Comparison of ENCODE assay signal across 9 cellular contexts in the genomic region with DNA sequence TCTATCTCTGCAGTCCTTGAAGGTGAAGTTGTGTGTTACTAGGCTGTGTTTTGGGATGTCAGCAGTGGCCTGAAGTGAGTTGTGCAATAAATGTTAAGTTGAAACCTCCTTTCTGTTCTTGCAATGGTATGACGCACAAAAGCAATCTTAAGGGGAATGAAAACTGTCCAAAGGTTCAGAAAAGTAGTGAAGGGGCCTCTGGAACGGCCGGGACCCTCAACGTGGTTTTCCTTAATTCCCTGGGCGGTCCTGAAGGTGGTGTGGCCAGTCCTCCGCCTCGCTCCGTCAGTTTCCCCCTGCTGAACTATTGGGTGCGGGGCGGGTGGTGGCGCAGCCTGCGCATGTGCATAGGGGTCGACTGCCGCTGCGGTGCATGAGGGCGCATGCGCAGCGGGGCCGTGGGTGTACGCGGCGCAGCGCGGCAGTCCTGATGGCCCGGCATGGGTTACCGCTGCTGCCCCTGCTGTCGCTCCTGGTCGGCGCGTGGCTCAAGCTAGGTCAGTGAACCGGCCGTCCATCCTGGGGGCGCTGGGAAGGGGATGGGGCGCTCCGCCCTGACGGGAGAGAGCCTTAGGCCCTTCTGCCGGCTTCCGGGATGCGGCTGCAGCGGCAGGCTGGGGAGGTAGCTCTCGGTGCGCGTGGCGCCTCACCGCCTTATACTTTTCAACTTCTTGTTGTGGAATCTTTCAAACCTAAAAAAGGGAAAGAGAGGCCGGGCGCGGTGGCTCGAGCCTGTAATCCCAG. TPM values are rescaled to one million over a fixed set of nuclear protein-coding genes. Genes with fewer than 3 reads are reported as not detected.
A peak's percentile ranks its signal among the peaks of the same experiment; 100 is the strongest.
DNase-seq lines count a peak whose midpoint lies in the region; ATAC-seq, FAIRE-seq and TF ChIP-seq lines count a peak whose summit lies in the region.
"Had no signal": no experiment of that assay in that cellular context is flagged by ENCODE, and none has a peak within 500 bp of the region (broad histone marks: within the 10 kb centered on the region; RNA-seq: fewer than 3 reads in every experiment).

SUMF2 (plus strand) TSS at position 405 of the 744 bp plus-strand sequence; CDS start at position 431, 26 bp downstream.

- peak within 1 kb of the TSS; percentile 95 for H3K27ac ChIP-seq in kidney (ENCODE audit: low read depth in 2 of 2, low read length in 2 of 2)

- intact Hi-C loops in kidney (cut with DNase I) = no loop called here

- H3K9me3 ChIP-seq in kidney (ENCODE audit: control insufficient read depth in 1 of 2, low read length in 2 of 2) = no peaks in the 10 kb centered on the region

- peaks cover 0 to 3% of the 10 kb centered on the region in 2 donors for H3K4me1 ChIP-seq in kidney (ENCODE audit: control insufficient read depth in 1 of 2, insufficient read depth in 1 of 2, low read depth in 1 of 2, low read length in 2 of 2)

- H3K36me3 ChIP-seq in kidney (ENCODE audit: control insufficient read depth in 1 of 2, insufficient read depth in 2 of 2, low read length in 2 of 2) = peaks cover 20 to 33% of the 10 kb centered on the region in 2 donors

- H3K9ac ChIP-seq in kidney (ENCODE audit: low read length in 2 of 2) = peak within 1 kb of the TSS; percentile 77 to 80

- DNase-seq in AG20443 (ENCODE audit: low spot score) (peak; percentile 100), NCI-H460 (ENCODE audit: extremely low read depth, low read depth) (peak; percentile 67), cerebellar cortex (ENCODE audit: low spot score) (peak; percentile 91), kidney (peak; percentile 97)
- peak; percentile 94 for DNase-seq in activated CD4-positive, CD25-positive, alpha-beta regulatory T cell treated with anti-CD3 and anti-CD28 coated beads, Interleukin-2, amount 50 U/mL, for 72 hours
- DNase-seq in stimulated activated CD4-positive, alpha-beta T cell treated with anti-CD3 and anti-CD28 coated beads, Interleukin-15, amount 100 ng/mL, for 24 hours = peak; percentile 92

- ATAC-seq in GM19025 (IDR thresholded peaks at IDR 0.05; ENCODE audit: low read depth, unreplicated experiment) (peak; percentile 86), HG03280 (IDR thresholded peaks at IDR 0.05; ENCODE audit: unreplicated experiment) (peak; percentile 83)

- FAIRE-seq in kidney (lab: Jason Lieb, UNC) = no peak
- FAIRE-seq: endometrium had no signal

- TF ChIP-seq CTCF in kidney (IDR thresholded peaks at IDR 0.05; ENCODE audit: borderline replicate concordance, extremely low read depth, insufficient read depth) = peak; percentile 24

- peak within 1 kb of the TSS; percentile 83 to 89 for H3K4me3 ChIP-seq in kidney (ENCODE audit: low read length in 2 of 2)

RNA-seq across cellular contexts. Expression of gene SUMF2, which starts in this region (rescaled TPM):
- total RNA-seq in NCI-H460 (2014; rRNA removed; shearing (Covaris generic)) = 81.5 and 99.4 TPM in 2 replicates
- polyA plus RNA-seq in NCI-H460 (2014; cell fraction: nucleus; rRNA removed) = 99.7 and 107 TPM in 2 replicates
- total RNA-seq in kidney = 202 TPM
- 175 TPM for polyA plus RNA-seq in kidney (ENCODE audit: insufficient read depth, low read depth, low replicate concordance)

Comparison
In these comparisons a context has a peak if more than half of its experiments do, and no peak if none do; other contexts are left out.
1. Peak in every context shown above with its lines: DNase-seq, ATAC-seq, H3K4me3 ChIP-seq and H3K27ac ChIP-seq.